In genomic region chr11:125164422-125165110, GRCh38 we compare ENCODE assay signal across 8 cellular contexts. TPM values are rescaled to one million over a fixed set of nuclear protein-coding genes. Genes with fewer than 3 reads are reported as not detected.
DNase-seq lines count a peak whose midpoint lies in the region; ATAC-seq and TF ChIP-seq lines count a peak whose summit lies in the region.

PKNOX2 (plus strand) TSS chr11:125164751; CDS start chr11:125351306, 186,555 bp downstream.

- TF ChIP-seq CTCF in fibroblast of mammary gland (conservative IDR thresholded peaks at IDR 0.05; ENCODE audit: control insufficient read depth, insufficient read depth, low read depth, low read length), result no peak

- H3K4me1 Mint-ChIP-seq in naive B cell, result peaks cover 15 to 18% (median 18%) of the 10 kb centered on the region in 3 donors
- H3K4me1 Mint-ChIP-seq in stimulated activated effector memory CD8-positive, alpha-beta T cell treated with anti-CD3 and anti-CD28 coated beads, Interleukin-12 subunit alpha, Interleukin-12 subunit beta, amount 100 ng/mL, for 72 hours, result peaks cover 26% of the 10 kb centered on the region

- peaks cover 9 to 19% (median 15%) of the 10 kb centered on the region in 10 experiments; a peak in 17 of 20 replicates for H3K4me1 ChIP-seq in BLaER1 treated with 17β-estradiol and CSF1 and Interleukin-3, amounts not matched to agents 10 nM and 100 nM

- H3K9me3 ChIP-seq in BLaER1 treated with 17β-estradiol and CSF1 and Interleukin-3, amounts not matched to agents 10 nM and 100 nM (replicated peaks in 1 of 11), result no peaks in the 10 kb centered on the region

- H3K36me3 ChIP-seq in BLaER1 treated with 17β-estradiol and CSF1 and Interleukin-3, amounts not matched to agents 10 nM and 100 nM, result no peaks in the 10 kb centered on the region

- peak within 1 kb of the TSS; percentile 81 to 99 (median 94) for H3K4me3 Mint-ChIP-seq in naive B cell
- H3K4me3 Mint-ChIP-seq in stimulated activated effector memory CD8-positive, alpha-beta T cell treated with anti-CD3 and anti-CD28 coated beads, Interleukin-12 subunit alpha, Interleukin-12 subunit beta, amount 100 ng/mL, for 72 hours, result peak within 1 kb of the TSS; percentile 89

- H3K4me3 ChIP-seq in BLaER1 treated with 17β-estradiol and CSF1 and Interleukin-3, amounts not matched to agents 10 nM and 100 nM, result peak within 1 kb of the TSS; percentile 54 to 74 (median 63)
- peak within 1 kb of the TSS; percentile 46 for H3K4me3 ChIP-seq in fibroblast of mammary gland (ENCODE audit: control insufficient read depth, low read depth, low read length)

- H3K27ac Mint-ChIP-seq in naive B cell, result peak within 1 kb of the TSS in 1 of 6 donors; percentile 92
- no peak within 1 kb of the TSS for H3K27ac Mint-ChIP-seq in stimulated activated effector memory CD8-positive, alpha-beta T cell treated with anti-CD3 and anti-CD28 coated beads, Interleukin-12 subunit alpha, Interleukin-12 subunit beta, amount 100 ng/mL, for 72 hours

- H3K4me2 ChIP-seq in BLaER1 treated with 17β-estradiol and CSF1 and Interleukin-3, amounts not matched to agents 10 nM and 100 nM, result peak within 1 kb of the TSS; percentile 91 to 99 (median 98)

- H3K9ac ChIP-seq in BLaER1 treated with 17β-estradiol and CSF1 and Interleukin-3, amounts not matched to agents 10 nM and 100 nM, result peak within 1 kb of the TSS; percentile 10 to 64 (median 56); a peak in 19 of 22 replicates

- no peak within 1 kb of the TSS for H3K27ac ChIP-seq in BLaER1 treated with 17β-estradiol and CSF1 and Interleukin-3, amounts not matched to agents 10 nM and 100 nM

- H3K27me3 ChIP-seq in BLaER1 treated with 17β-estradiol and CSF1 and Interleukin-3, amounts not matched to agents 10 nM and 100 nM, result peaks cover 77 to 97% (median 91%) of the 10 kb centered on the region in 11 experiments

- H3K36me3 Mint-ChIP-seq in naive B cell, result peaks cover 4 to 18% of the 10 kb centered on the region in 2 donors
- H3K36me3 Mint-ChIP-seq in stimulated activated effector memory CD8-positive, alpha-beta T cell treated with anti-CD3 and anti-CD28 coated beads, Interleukin-12 subunit alpha, Interleukin-12 subunit beta, amount 100 ng/mL, for 72 hours, result peaks cover 7% of the 10 kb centered on the region

- ATAC-seq in naive B cell (ENCODE audit: low read depth in 2 of 2), result peak; percentile 62 to 67
- peak; percentile 74 for ATAC-seq in stimulated activated effector memory CD8-positive, alpha-beta T cell treated with anti-CD3 and anti-CD28 coated beads, Interleukin-12 subunit alpha, Interleukin-12 subunit beta, amount 100 ng/mL, for 72 hours
- ATAC-seq in GM21825 (IDR thresholded peaks at IDR 0.05; ENCODE audit: unreplicated experiment), result no peak

- DNase-seq in H4 (ENCODE audit: low spot score), result peak; percentile 48
- peak; percentile 37 for DNase-seq in NCI-H748 treated with DMSO at 0.1 percent for 48 hours (lab: John Stamatoyannopoulos, UW)
- DNase-seq in activated T-helper 1 cell treated with Interleukin-2 at 50 U/mL for 16 hours (ENCODE audit: low read depth), result peak; percentile 48
- DNase-seq in fibroblast of mammary gland (ENCODE audit: low read depth), result peak; percentile 34
- DNase-seq in naive B cell, result peak; percentile 16
- DNase-seq in stimulated activated effector memory CD8-positive, alpha-beta T cell treated with anti-CD3 and anti-CD28 coated beads, Interleukin-12 subunit alpha, Interleukin-12 subunit beta, amount 100 ng/mL, for 72 hours (ENCODE audit: low spot score in 2 of 2), result peak; percentile 40 to 71

- peaks cover 0 to 41% (median 24%) of the 10 kb centered on the region in 11 experiments; a peak in 16 of 22 replicates for H4K20me1 ChIP-seq in BLaER1 treated with 17β-estradiol and CSF1 and Interleukin-3, amounts not matched to agents 10 nM and 100 nM

- no peaks in the 10 kb centered on the region for H3K9me3 Mint-ChIP-seq in naive B cell
- H3K9me3 Mint-ChIP-seq in stimulated activated effector memory CD8-positive, alpha-beta T cell treated with anti-CD3 and anti-CD28 coated beads, Interleukin-12 subunit alpha, Interleukin-12 subunit beta, amount 100 ng/mL, for 72 hours, result no peaks in the 10 kb centered on the region

- H3K27me3 Mint-ChIP-seq in naive B cell, result peaks cover 60 to 95% (median 93%) of the 10 kb centered on the region in 3 donors

RNA-seq across cellular contexts. Expression of gene PKNOX2, which starts in this region (rescaled TPM):
- 0.04 and 0.10 TPM in 2 replicates for total RNA-seq in H4 (2014; rRNA removed; shearing (Covaris generic))
- polyA plus RNA-seq in naive B cell (ENCODE audit: low read depth in 6 of 6), result not detected

Comparison
In these comparisons a context has a peak if more than half of its experiments do, and no peak if none do; other contexts are left out.
1. Peak in DNase-seq in H4; RNA of the gene not detected or under 1 TPM.
2. Peak in DNase-seq and ATAC-seq in naive B cell; RNA of the gene not detected or under 1 TPM.